ENCODE assay signal across 9 cellular contexts in the genomic region with DNA sequence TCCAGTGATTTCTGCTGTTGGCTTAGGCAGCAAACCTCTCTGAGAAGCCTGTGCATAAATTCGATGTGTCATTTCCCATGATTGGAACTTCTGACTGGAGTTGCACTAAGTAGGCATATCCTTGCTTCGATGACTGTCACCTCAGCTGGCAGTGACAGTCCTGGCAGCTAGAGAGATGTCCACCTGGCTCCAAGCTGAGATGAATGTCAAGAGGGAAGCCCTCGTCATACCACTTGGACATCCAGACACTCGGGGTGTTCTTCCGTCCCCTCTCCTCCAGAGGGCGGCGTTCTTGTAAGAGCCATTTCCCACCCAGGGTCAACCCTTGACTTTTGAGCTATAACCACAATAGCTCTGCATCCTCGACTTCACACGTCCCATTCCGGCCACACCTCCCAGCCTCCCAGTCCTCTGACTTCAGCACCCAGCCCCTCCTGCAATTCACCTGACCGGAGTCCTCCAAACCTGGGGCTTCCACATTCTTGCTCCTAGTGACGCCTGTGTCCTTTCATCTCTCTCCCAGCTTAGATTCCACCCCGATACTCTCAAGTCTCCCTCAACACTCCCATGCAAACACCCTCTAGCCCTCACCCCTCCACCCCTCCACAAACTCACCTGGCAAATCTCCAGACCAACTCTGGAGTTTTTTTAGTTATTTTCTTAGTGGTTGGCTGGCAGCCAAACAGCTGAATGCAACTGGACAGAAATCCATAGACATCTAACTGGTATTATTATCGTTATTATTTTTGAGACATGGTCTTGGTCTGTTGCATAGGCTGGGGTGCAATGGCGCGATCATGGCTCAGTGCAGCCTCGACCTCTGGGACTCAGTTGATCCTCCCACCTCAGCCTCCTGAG. TPM values are rescaled to one million over a fixed set of nuclear protein-coding genes. Genes with fewer than 3 reads are reported as not detected.
A peak's percentile ranks its signal among the peaks of the same experiment; 100 is the strongest.
DNase-seq lines count a peak whose midpoint lies in the region; ATAC-seq and TF ChIP-seq lines count a peak whose summit lies in the region.
"Had no signal": no experiment of that assay in that cellular context is flagged by ENCODE, and none has a peak within 500 bp of the region (broad histone marks: within the 10 kb centered on the region; RNA-seq: fewer than 3 reads in every experiment).

No MANE protein-coding gene starts in this region.

- H3K4me1 Mint-ChIP-seq in stimulated activated naive CD8-positive, alpha-beta T cell treated with anti-CD3 and anti-CD28 coated beads, Interleukin-15, amount 100 ng/mL, for 72 hours = peaks cover 93% of the 10 kb centered on the region

- H3K27ac Mint-ChIP-seq in stimulated activated naive CD8-positive, alpha-beta T cell treated with anti-CD3 and anti-CD28 coated beads, Interleukin-15, amount 100 ng/mL, for 72 hours = peak overlapping the region; percentile 54 to 86
- H3K27ac Mint-ChIP-seq: naive B cell had no signal

- ATAC-seq in stimulated activated naive CD8-positive, alpha-beta T cell treated with anti-CD3 and anti-CD28 coated beads, Interleukin-15, amount 100 ng/mL, for 72 hours = peak; percentile 60
- no peak for ATAC-seq in omental fat pad (ENCODE audit: low FRiP score)

- H3K9me3 Mint-ChIP-seq in stimulated activated naive CD8-positive, alpha-beta T cell treated with anti-CD3 and anti-CD28 coated beads, Interleukin-15, amount 100 ng/mL, for 72 hours = peaks cover 0 to 15% of the 10 kb centered on the region in 2 donors

- DNase-seq in AG08395 (ENCODE audit: low spot score) = peak; percentile 55
- peak; percentile 29 for DNase-seq in GM12864 (ENCODE audit: low read depth)
- DNase-seq in NCI-H510A (lab: John Stamatoyannopoulos, UW) = peak; percentile 99
- DNase-seq in activated T-cell treated with anti-CD3 and anti-CD28 coated beads for 1 hour (ENCODE audit: low read depth) = peak; percentile 35
- DNase-seq in hepatic stellate cell (ENCODE audit: low spot score) = peak; percentile 50
- DNase-seq in stimulated activated naive CD8-positive, alpha-beta T cell treated with anti-CD3 and anti-CD28 coated beads, Interleukin-15, amount 100 ng/mL, for 72 hours = peak; percentile 67 to 78
- DNase-seq in omental fat pad (ENCODE audit: low spot score) = no peak
- DNase-seq in dedifferentiated amniotic fluid mesenchymal stem cell (ENCODE audit: extremely low spot score) = no peak
- DNase-seq: naive B cell had no signal

- H3K27me3 Mint-ChIP-seq in stimulated activated naive CD8-positive, alpha-beta T cell treated with anti-CD3 and anti-CD28 coated beads, Interleukin-15, amount 100 ng/mL, for 72 hours = no peaks in the 10 kb centered on the region

- peak; percentile 89 for TF ChIP-seq CTCF in GM12864 (IDR thresholded peaks at IDR 0.05; ENCODE audit: low read depth, low read length, missing control alignments)
- no peak for TF ChIP-seq CTCF in omental fat pad (IDR thresholded peaks at IDR 0.05)

- no peak overlapping the region for H3K4me3 ChIP-seq in GM12864 (ENCODE audit: low read depth, low read length)

- H3K4me3 Mint-ChIP-seq in stimulated activated naive CD8-positive, alpha-beta T cell treated with anti-CD3 and anti-CD28 coated beads, Interleukin-15, amount 100 ng/mL, for 72 hours = peak overlapping the region; percentile 75 to 89
- H3K4me3 Mint-ChIP-seq: naive B cell had no signal

RNA-seq across cellular contexts. Expression of a gene that starts 17.4 kb away (rescaled TPM):
- not detected for total RNA-seq in omental fat pad

Comparison
In these comparisons a context has a peak if more than half of its experiments do, and no peak if none do; other contexts are left out.
1. DNase-seq: peak in AG08395 (single experiment), GM12864 (single experiment), NCI-H510A (single experiment), activated T-cell treated with anti-CD3 and anti-CD28 coated beads for 1 hour (single experiment), hepatic stellate cell (single experiment) and stimulated activated naive CD8-positive, alpha-beta T cell treated with anti-CD3 and anti-CD28 coated beads, Interleukin-15, amount 100 ng/mL, for 72 hours (2 of 2); none in omental fat pad (single experiment) and dedifferentiated amniotic fluid mesenchymal stem cell (single experiment).